ENCODE assay signal across 8 cellular contexts in genomic region chr1:15100369-15101111, GRCh38.
A peak's percentile ranks its signal among the peaks of the same experiment; 100 is the strongest.
DNase-seq lines count a peak whose midpoint lies in the region; ATAC-seq and TF ChIP-seq lines count a peak whose summit lies in the region.

No MANE protein-coding gene starts in this region.

- in situ Hi-C loops in brain microvascular endothelial cell (cut with HindIII; ENCODE audit: low pct_ligation_motif_present, low sequenced_read_pairs) = no loop called here

- H3K27me3 ChIP-seq in brain microvascular endothelial cell (replicated peaks) = peaks cover 4% of the 10 kb centered on the region

- H3K27ac ChIP-seq in brain microvascular endothelial cell = no peak overlapping the region

- no peak overlapping the region for H3K4me3 ChIP-seq in brain microvascular endothelial cell (ENCODE audit: low read depth, low read length)

- POLR2A ChIA-PET in GM10248 (lab: Yijun Ruan, JAX) = no interaction called here

- no peaks in the 10 kb centered on the region for H3K36me3 ChIP-seq in brain microvascular endothelial cell (replicated peaks)

- peak; percentile 96 for TF ChIP-seq CTCF in GM10248 (IDR thresholded peaks at IDR 0.05; ENCODE audit: control extremely low read depth, extremely low read depth, low read depth, missing control alignments)
- TF ChIP-seq CTCF in brain microvascular endothelial cell (IDR thresholded peaks at IDR 0.05; ENCODE audit: low read depth, low read length, missing control alignments) = peak; percentile 95

- DNase-seq in GM10248 (ENCODE audit: extremely low spot score) = peak; percentile 73
- DNase-seq in LoVo (ENCODE audit: low spot score) = peak; percentile 57
- peak in 4 of 5 donors; percentile 9 to 36 (median 16) for DNase-seq in T-helper 1 cell
- DNase-seq in brain microvascular endothelial cell = peak; percentile 9
- peak; percentile 13 for DNase-seq in kidney glomerular epithelial cell (lab: John Stamatoyannopoulos, UW)
- DNase-seq in stimulated activated CD4-positive, alpha-beta T cell treated with anti-CD3 and anti-CD28 coated beads, Interleukin-4, amount 100 ng/mL, for 24 hours = peak; percentile 39

- ATAC-seq in HG03135 (IDR thresholded peaks at IDR 0.05; ENCODE audit: unreplicated experiment) = no peak
- no peak for ATAC-seq in HG02885 (IDR thresholded peaks at IDR 0.05; ENCODE audit: poor library complexity, unreplicated experiment)

- CTCF ChIA-PET in GM10248 (lab: Yijun Ruan, JAX) = interaction anchor here (0.8 to 3.1 kb wide), 6 partner anchors 8 to 38 kb away, joined by 3 to 11 read pairs (median 4); no protein-coding TSS in a partner anchor

Comparison
In these comparisons a context has a peak if more than half of its experiments do, and no peak if none do; other contexts are left out.
1. DNase-seq: peak in every context shown above with its lines; median percentile 73 in GM10248; 57 in LoVo; 39 in stimulated activated CD4-positive, alpha-beta T cell treated with anti-CD3 and anti-CD28 coated beads, Interleukin-4, amount 100 ng/mL, for 24 hours; 16 in T-helper 1 cell; 13 in kidney glomerular epithelial cell; 9 in brain microvascular endothelial cell.